1 cellular context compared by ENCODE assay signal in the genomic region with DNA sequence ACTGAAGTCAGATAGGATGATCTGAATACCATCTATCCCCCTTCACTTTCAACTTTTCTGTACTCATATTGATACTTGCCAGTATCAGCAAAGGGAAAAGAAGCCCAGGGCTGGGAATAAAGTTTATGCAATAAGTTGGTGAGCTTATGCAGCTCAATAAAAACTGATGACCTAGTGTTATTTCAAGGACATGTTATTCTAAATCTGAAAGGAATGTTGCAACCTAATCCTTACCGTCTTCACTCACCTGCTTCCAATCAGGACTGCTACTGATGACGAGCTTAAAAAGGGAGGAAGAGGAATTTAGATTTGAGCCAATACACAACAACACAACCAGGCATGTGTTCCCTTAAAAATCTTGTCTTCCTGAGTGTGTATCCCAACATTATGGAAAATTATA.
TF ChIP-seq lines count a peak whose summit lies in the region.

No MANE protein-coding gene starts in this region.

TF ChIP-seq in GM23338, 12 proteins besides CTCF, POLR2A, EP300 and RAD21 (continued from another document):
- TF ChIP-seq REST (IDR thresholded peaks at IDR 0.05; ENCODE audit: unreplicated experiment) (no peak), ZNF462 (CRISPR knock-in tag; IDR thresholded peaks at IDR 0.05) (no peak), ZNF114 (CRISPR knock-in tag; IDR thresholded peaks at IDR 0.05) (no peak), NANOG (IDR thresholded peaks at IDR 0.05; ENCODE audit: borderline replicate concordance) (no peak), POLR2AphosphoS5 (IDR thresholded peaks at IDR 0.05; ENCODE audit: low read depth) (no peak), EZH2 (IDR thresholded peaks at IDR 0.05; ENCODE audit: low read depth, unreplicated experiment) (no peak), JUNB (IDR thresholded peaks at IDR 0.05; ENCODE audit: unreplicated experiment) (no peak), ZNF331 (CRISPR knock-in tag; IDR thresholded peaks at IDR 0.05; ENCODE audit: low read depth) (no peak), STAT1 (IDR thresholded peaks at IDR 0.05; ENCODE audit: unreplicated experiment) (no peak)
TF ChIP-seq in GM23338: peak in this region for 0.
